ENCODE assay signal across 13 cellular contexts in the genomic region with DNA sequence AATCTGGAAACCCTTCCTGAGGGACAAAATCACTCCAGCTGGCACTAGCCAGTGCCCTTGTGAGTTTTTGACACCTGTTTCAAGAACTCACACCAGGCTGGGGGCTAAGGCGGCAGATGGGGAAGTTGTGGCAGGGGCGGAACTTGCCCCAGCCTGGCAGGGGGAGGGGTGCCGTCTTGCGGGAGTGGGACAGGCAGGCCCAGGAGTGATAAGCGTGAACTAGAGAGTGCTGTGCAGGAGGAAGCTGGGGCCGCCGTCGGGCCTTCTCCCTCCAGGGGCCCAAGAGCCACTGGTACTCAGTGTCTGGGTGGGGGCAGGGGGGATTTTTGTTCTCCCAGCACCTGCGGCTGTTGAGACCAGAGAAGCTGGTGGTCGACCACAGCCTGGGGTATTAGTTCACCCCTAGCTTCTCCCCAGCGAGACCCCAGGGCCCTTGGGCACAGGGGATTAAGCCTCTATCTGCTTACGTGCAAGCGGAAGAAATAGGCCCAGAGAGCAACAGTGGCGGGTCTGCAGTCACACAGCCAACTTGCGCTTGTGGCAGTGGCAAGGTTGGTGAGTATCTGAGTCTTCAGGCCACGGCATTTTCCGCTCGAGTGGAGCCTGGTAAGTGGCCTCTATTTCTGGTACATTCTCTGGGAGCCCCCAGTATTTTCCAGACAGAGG. TPM values are rescaled to one million over a fixed set of nuclear protein-coding genes. Genes with fewer than 3 reads are reported as not detected.
DNase-seq lines count a peak whose midpoint lies in the region; ATAC-seq and TF ChIP-seq lines count a peak whose summit lies in the region.
"Had no signal": no experiment of that assay in that cellular context is flagged by ENCODE, and none has a peak within 500 bp of the region (broad histone marks: within the 10 kb centered on the region; RNA-seq: fewer than 3 reads in every experiment).

No MANE protein-coding gene starts in this region.

- H3K27me3 Mint-ChIP-seq in CD14-positive monocyte (ENCODE audit: low read depth in 3 of 3): peaks cover 0 to 2% (median 1%) of the 10 kb centered on the region in 3 donors
- H3K27me3 Mint-ChIP-seq: activated naive CD4-positive, alpha-beta T cell treated with anti-CD3 and anti-CD28 coated beads, Interleukin-2, amount 50 U/mL, for 24 hours had no signal

- no peaks in the 10 kb centered on the region for H3K27me3 ChIP-seq in lower lobe of right lung (ENCODE audit: low read depth)
- H3K27me3 ChIP-seq: ovary had no signal

- H3K36me3 Mint-ChIP-seq in CD14-positive monocyte: peaks cover 0 to 3% of the 10 kb centered on the region in 2 donors
- H3K36me3 Mint-ChIP-seq: activated naive CD4-positive, alpha-beta T cell treated with anti-CD3 and anti-CD28 coated beads, Interleukin-2, amount 50 U/mL, for 24 hours had no signal

- H3K9me3 Mint-ChIP-seq in CD14-positive monocyte: peaks cover 0 to 7% (median 0%) of the 10 kb centered on the region in 7 donors
- H3K9me3 Mint-ChIP-seq: activated naive CD4-positive, alpha-beta T cell treated with anti-CD3 and anti-CD28 coated beads, Interleukin-2, amount 50 U/mL, for 24 hours; T-helper 1 cell treated with Interleukin-12 subunit alpha and Interleukin-12 subunit beta and Interleukin-4 antibody, amounts not matched to agents 30 μg/mL and 1 μg/mL, for 36 hours had no signal

- H3K4me1 Mint-ChIP-seq in CD14-positive monocyte: peaks cover 40% of the 10 kb centered on the region

- H3K4me1 ChIP-seq in lower lobe of right lung: peaks cover 17% of the 10 kb centered on the region

- H3K9me3 ChIP-seq in lower lobe of right lung: no peaks in the 10 kb centered on the region
- H3K9me3 ChIP-seq: ovary had no signal

- ATAC-seq in GM21825 (IDR thresholded peaks at IDR 0.05; ENCODE audit: unreplicated experiment) (peak; percentile 45), lower lobe of right lung (peak; percentile 42 to 70), HG02938 (IDR thresholded peaks at IDR 0.05; ENCODE audit: unreplicated experiment) (no peak)

- peak overlapping the region; percentile 20 for H3K27ac ChIP-seq in lower lobe of right lung
- H3K27ac ChIP-seq: C4-2B, ovary had no signal

- H3K36me3 ChIP-seq in lower lobe of right lung: no peaks in the 10 kb centered on the region
- H3K36me3 ChIP-seq: ovary had no signal

- no peak for TF ChIP-seq CTCF in CD14-positive monocyte (IDR thresholded peaks at IDR 0.05)
- TF ChIP-seq CTCF in lower lobe of right lung (IDR thresholded peaks at IDR 0.05): no peak

- no peak overlapping the region for H3K4me3 ChIP-seq in lower lobe of right lung
- H3K4me3 ChIP-seq: ovary had no signal

- peak overlapping the region; percentile 52 to 88 for H3K4me3 Mint-ChIP-seq in CD14-positive monocyte

- DNase-seq in CD14-positive monocyte (ENCODE audit: low spot score) (peak; percentile 94), SKM-1 (lab: John Stamatoyannopoulos, UW; ENCODE audit: unreplicated experiment) (peak; percentile 92), lower lobe of right lung (peak; percentile 84), activated gamma-delta T cell (lab: John Stamatoyannopoulos, UW) (no peak), dermis blood vessel endothelial cell (no peak)
- no peak for DNase-seq in activated effector memory CD4-positive, alpha-beta T cell treated with Interleukin-2 at 50 U/mL for 16 hours
- DNase-seq: IMR-90, ovary had no signal

- intact Hi-C loops in CD14-positive monocyte (cut with micrococcal nuclease) (loop anchor here (5.0 to 10.0 kb wide), 8 partner anchors 114 to 704 kb away; a partner anchor contains a TSS), lower lobe of right lung (cut with DNase I) (no loop called here)

- peak overlapping the region; percentile 63 to 91 (median 83) for H3K27ac Mint-ChIP-seq in CD14-positive monocyte
- H3K27ac Mint-ChIP-seq: activated naive CD4-positive, alpha-beta T cell treated with anti-CD3 and anti-CD28 coated beads, Interleukin-2, amount 50 U/mL, for 24 hours had no signal

RNA-seq across cellular contexts. Expression of a gene that starts 40.1 kb away (rescaled TPM):
- 10 to 100 TPM; 19.5 to 35.5 TPM for polyA plus RNA-seq in CD14-positive monocyte
- total RNA-seq in lower lobe of right lung (47.7 TPM), dermis blood vessel endothelial cell (23.2 and 23.5 TPM in 2 replicates)

Comparison
In these comparisons a context has a peak if more than half of its experiments do, and no peak if none do; other contexts are left out.
1. DNase-seq: peak in CD14-positive monocyte (single experiment), SKM-1 (single experiment) and lower lobe of right lung (single experiment); none in activated effector memory CD4-positive, alpha-beta T cell treated with Interleukin-2 at 50 U/mL for 16 hours (single experiment), activated gamma-delta T cell (single experiment) and dermis blood vessel endothelial cell (single experiment).